ENCODE assay signal across 1 cellular context in genomic region chr7:1240917-1241509, GRCh38.
TF ChIP-seq lines count a peak whose summit lies in the region.

No MANE protein-coding gene starts in this region.

TF ChIP-seq in H1, 55 proteins besides CTCF, POLR2A, EP300 and RAD21:
- TF ChIP-seq KDM4A (IDR thresholded peaks at IDR 0.05; ENCODE audit: low read depth, low read length, severe bottlenecking): no peak
- no peak for TF ChIP-seq SP4 (IDR thresholded peaks at IDR 0.05; ENCODE audit: low read length)
- TF ChIP-seq HDAC2 (IDR thresholded peaks at IDR 0.05; ENCODE audit: borderline replicate concordance in 1 of 2, low read depth in 2 of 2, low read length in 2 of 2): no peak
- TF ChIP-seq KDM5A (IDR thresholded peaks at IDR 0.05; ENCODE audit: low read length): no peak
- no peak for TF ChIP-seq CBX8 (IDR thresholded peaks at IDR 0.05; ENCODE audit: borderline replicate concordance, low read depth, low read length)
- TF ChIP-seq BRCA1 (IDR thresholded peaks at IDR 0.05; ENCODE audit: low read depth, low read length): no peak
- TF ChIP-seq SIRT6 (IDR thresholded peaks at IDR 0.05; ENCODE audit: low read length): no peak
- TF ChIP-seq YY1 (IDR thresholded peaks at IDR 0.05; ENCODE audit: low read depth, low read length): 0 out of 2 replicates have a peak, but pooled peaks have one; percentile 46
- TF ChIP-seq TAF7 (optimal IDR thresholded peaks at IDR 0.05; ENCODE audit: borderline replicate concordance, low read depth, low read length): no peak
- no peak for TF ChIP-seq ASH2L (IDR thresholded peaks at IDR 0.05; ENCODE audit: low read length)
- peak; percentile 60 for TF ChIP-seq EZH2 (IDR thresholded peaks at IDR 0.05; ENCODE audit: low read depth, low read length, severe bottlenecking)
- 0 out of 2 replicates have a peak, but pooled peaks have one; percentile 10 for TF ChIP-seq SP1 (IDR thresholded peaks at IDR 0.05; ENCODE audit: low read depth, low read length)
- TF ChIP-seq MAX (IDR thresholded peaks at IDR 0.05): no peak
- TF ChIP-seq EGR1 (IDR thresholded peaks at IDR 0.05; ENCODE audit: borderline replicate concordance, low read depth, low read length): peak; percentile 51; the same call in 1 of the 2 replicates
- no peak for TF ChIP-seq E2F6 (IDR thresholded peaks at IDR 0.05)
- TF ChIP-seq TEAD4 (IDR thresholded peaks at IDR 0.05; ENCODE audit: low read depth, low read length): no peak
- TF ChIP-seq CTBP2 (IDR thresholded peaks at IDR 0.05; ENCODE audit: borderline replicate concordance, insufficient read depth, insufficient read length, low read length): peak; percentile 85
- peak; percentile 19 for TF ChIP-seq SUZ12 (IDR thresholded peaks at IDR 0.05; ENCODE audit: low read length)
- TF ChIP-seq USF2 (IDR thresholded peaks at IDR 0.05; ENCODE audit: low read length): no peak
TF ChIP-seq in H1: peak in this region for 6.
